Comparison of ENCODE assay signal across 15 cellular contexts in genomic region chr11:114366331-114367243, GRCh38. TPM values are rescaled to one million over a fixed set of nuclear protein-coding genes. Genes with fewer than 3 reads are reported as not detected.
DNase-seq lines count a peak whose midpoint lies in the region; ATAC-seq and TF ChIP-seq lines count a peak whose summit lies in the region.
"Had no signal": no experiment of that assay in that cellular context is flagged by ENCODE, and none has a peak within 500 bp of the region (broad histone marks: within the 10 kb centered on the region; RNA-seq: fewer than 3 reads in every experiment).

No MANE protein-coding gene starts in this region.

- intact Hi-C loops in activated CD4-positive, alpha-beta T cell treated with anti-CD3 and anti-CD28 coated beads for 36 hours (cut with DNase I, micrococcal nuclease): no loop called here

- H3K4me3 Mint-ChIP-seq in mesothelial cell of epicardium: no peak overlapping the region
- H3K4me3 Mint-ChIP-seq in effector memory CD8-positive, alpha-beta T cell: no peak overlapping the region
- no peak overlapping the region for H3K4me3 Mint-ChIP-seq in activated CD4-positive, alpha-beta T cell treated with anti-CD3 and anti-CD28 coated beads for 36 hours
- H3K4me3 Mint-ChIP-seq: CD8-positive, alpha-beta T cell had no signal

- TF ChIP-seq CTCF in mesothelial cell of epicardium (IDR thresholded peaks at IDR 0.05; ENCODE audit: unreplicated experiment): no peak

- H3K27ac ChIP-seq in BLaER1: no peak overlapping the region
- H3K27ac ChIP-seq: esophagus squamous epithelium, parathyroid adenoma had no signal

- no peaks in the 10 kb centered on the region for H3K36me3 ChIP-seq in BLaER1
- H3K36me3 ChIP-seq: esophagus squamous epithelium had no signal

- POLR2A ChIA-PET in activated CD4-positive, alpha-beta T cell treated with anti-CD3 and anti-CD28 coated beads for 36 hours (lab: Charles Lee): no interaction called here

- H3K4me3 ChIP-seq in BLaER1: no peak overlapping the region
- H3K4me3 ChIP-seq: esophagus squamous epithelium had no signal

- no peaks in the 10 kb centered on the region for H3K36me3 Mint-ChIP-seq in mesothelial cell of epicardium
- H3K36me3 Mint-ChIP-seq in effector memory CD8-positive, alpha-beta T cell (ENCODE audit: insufficient read depth): no peaks in the 10 kb centered on the region
- no peaks in the 10 kb centered on the region for H3K36me3 Mint-ChIP-seq in activated CD4-positive, alpha-beta T cell treated with anti-CD3 and anti-CD28 coated beads for 36 hours (ENCODE audit: low read depth)
- H3K36me3 Mint-ChIP-seq: CD8-positive, alpha-beta T cell had no signal

- no peaks in the 10 kb centered on the region for H3K9me3 Mint-ChIP-seq in mesothelial cell of epicardium
- no peaks in the 10 kb centered on the region for H3K9me3 Mint-ChIP-seq in effector memory CD8-positive, alpha-beta T cell
- no peaks in the 10 kb centered on the region for H3K9me3 Mint-ChIP-seq in activated CD4-positive, alpha-beta T cell treated with anti-CD3 and anti-CD28 coated beads for 36 hours (ENCODE audit: low read depth)
- H3K9me3 Mint-ChIP-seq: CD8-positive, alpha-beta T cell had no signal

- no peaks in the 10 kb centered on the region for H4K20me1 ChIP-seq in BLaER1

- H3K27me3 ChIP-seq in BLaER1: no peaks in the 10 kb centered on the region
- H3K27me3 ChIP-seq: esophagus squamous epithelium had no signal

- ATAC-seq in effector memory CD8-positive, alpha-beta T cell (replicated peaks): no peak
- ATAC-seq in activated CD4-positive, alpha-beta T cell treated with anti-CD3 and anti-CD28 coated beads for 36 hours: no peak
- ATAC-seq in HG02623 (IDR thresholded peaks at IDR 0.05; ENCODE audit: unreplicated experiment) (no peak), HG02678 (IDR thresholded peaks at IDR 0.05; ENCODE audit: unreplicated experiment) (no peak)
- ATAC-seq: CD8-positive, alpha-beta T cell; left lobe of liver had no signal

- H3K9me3 ChIP-seq in BLaER1: no peaks in the 10 kb centered on the region
- H3K9me3 ChIP-seq: esophagus squamous epithelium had no signal

- CTCF ChIA-PET in activated CD4-positive, alpha-beta T cell treated with anti-CD3 and anti-CD28 coated beads for 36 hours (lab: Charles Lee): interaction anchor here (0.9 to 1.3 kb wide), 3 partner anchors 10 to 27 kb away, joined by 3 to 4 read pairs (median 4); no protein-coding TSS in a partner anchor

- peak; percentile 32 for DNase-seq in NCI-H2227 treated with DMSO at 0.1 percent for 48 hours (lab: John Stamatoyannopoulos, UW)
- peak; percentile 86 for DNase-seq in dedifferentiated amniotic fluid mesenchymal stem cell (ENCODE audit: extremely low spot score)
- DNase-seq in mesothelial cell of epicardium (ENCODE audit: low spot score in 2 of 2, unreplicated experiment in 2 of 2): no peak
- DNase-seq in effector memory CD8-positive, alpha-beta T cell: no peak
- no peak for DNase-seq in activated CD4-positive, alpha-beta T cell treated with anti-CD3 and anti-CD28 coated beads for 36 hours
- DNase-seq: anterior cingulate cortex; CD8-positive, alpha-beta T cell; esophagus squamous epithelium; NCI-H1092; NCI-H774 had no signal

- peaks cover 15% of the 10 kb centered on the region for H3K4me1 Mint-ChIP-seq in mesothelial cell of epicardium
- no peaks in the 10 kb centered on the region for H3K4me1 Mint-ChIP-seq in effector memory CD8-positive, alpha-beta T cell (ENCODE audit: low read depth in 2 of 2)
- no peaks in the 10 kb centered on the region for H3K4me1 Mint-ChIP-seq in activated CD4-positive, alpha-beta T cell treated with anti-CD3 and anti-CD28 coated beads for 36 hours

- H3K27me3 Mint-ChIP-seq in mesothelial cell of epicardium (ENCODE audit: low read depth): no peaks in the 10 kb centered on the region
- H3K27me3 Mint-ChIP-seq in effector memory CD8-positive, alpha-beta T cell: peaks cover 45 to 69% of the 10 kb centered on the region in 2 donors
- H3K27me3 Mint-ChIP-seq in activated CD4-positive, alpha-beta T cell treated with anti-CD3 and anti-CD28 coated beads for 36 hours: peaks cover 15% of the 10 kb centered on the region

- H3K4me1 ChIP-seq in BLaER1: peaks cover 5% of the 10 kb centered on the region; the same call in 1 of the 2 replicates
- H3K4me1 ChIP-seq: parathyroid adenoma had no signal

- no peak overlapping the region for H3K9ac ChIP-seq in BLaER1
- H3K9ac ChIP-seq: parathyroid adenoma had no signal

- H3K4me2 ChIP-seq in BLaER1: peak overlapping the region; percentile 13

- peak overlapping the region; percentile 94 for H3K27ac Mint-ChIP-seq in mesothelial cell of epicardium
- H3K27ac Mint-ChIP-seq in effector memory CD8-positive, alpha-beta T cell: no peak overlapping the region
- H3K27ac Mint-ChIP-seq in activated CD4-positive, alpha-beta T cell treated with anti-CD3 and anti-CD28 coated beads for 36 hours: no peak overlapping the region
- H3K27ac Mint-ChIP-seq: CD8-positive, alpha-beta T cell had no signal

RNA-seq across cellular contexts. Expression of gene C11orf71, which starts 33.7 kb away (rescaled TPM):
- 7.1 to 8.8 TPM (median 8.1 TPM) in 3 replicates for total RNA-seq in mesothelial cell of epicardium
- total RNA-seq in activated CD4-positive, alpha-beta T cell treated with anti-CD3 and anti-CD28 coated beads for 36 hours: 1 to 10 TPM; 4.8 to 5.5 TPM

RNA-seq across cellular contexts. Expression of gene RBM7, which starts 33.9 kb away (rescaled TPM):
- total RNA-seq in mesothelial cell of epicardium: 30.4 to 38.2 TPM (median 35.7 TPM) in 3 replicates
- total RNA-seq in activated CD4-positive, alpha-beta T cell treated with anti-CD3 and anti-CD28 coated beads for 36 hours: 10 to 100 TPM; 46.7 to 72.3 TPM

Comparison
In these comparisons a context has a peak if more than half of its experiments do, and no peak if none do; other contexts are left out.
1. DNase-seq: peak in NCI-H2227 treated with DMSO at 0.1 percent for 48 hours (single experiment) and dedifferentiated amniotic fluid mesenchymal stem cell (single experiment); none in mesothelial cell of epicardium (0 of 2), effector memory CD8-positive, alpha-beta T cell (0 of 3) and activated CD4-positive, alpha-beta T cell treated with anti-CD3 and anti-CD28 coated beads for 36 hours (single experiment).